In the genomic region with DNA sequence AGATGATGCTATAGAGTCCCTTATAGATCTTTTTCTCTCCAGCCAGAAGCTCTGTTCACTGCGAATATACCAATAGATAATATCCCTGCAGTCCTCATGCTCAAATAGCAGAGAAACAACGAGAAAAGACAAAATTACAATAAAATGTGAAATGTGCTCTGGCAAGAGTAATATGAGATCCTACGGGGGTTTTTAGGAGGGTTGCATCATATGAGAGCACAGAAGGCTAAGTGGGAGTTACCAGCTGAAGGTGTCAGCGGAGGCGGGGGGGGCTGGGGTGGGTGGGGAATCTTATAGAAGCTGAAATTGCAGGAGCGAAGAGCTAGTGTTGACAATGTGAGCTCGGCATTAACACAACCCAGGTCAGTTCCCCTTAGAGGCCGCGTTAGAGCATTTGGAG, we compare ENCODE assay signal across 20 cellular contexts.
DNase-seq lines count a peak whose midpoint lies in the region; ATAC-seq and TF ChIP-seq lines count a peak whose summit lies in the region.
"Had no signal": no experiment of that assay in that cellular context is flagged by ENCODE, and none has a peak within 500 bp of the region (broad histone marks: within the 10 kb centered on the region; RNA-seq: fewer than 3 reads in every experiment).

No MANE protein-coding gene starts in this region.

- H3K36me3 ChIP-seq in cardiac muscle cell (no peaks in the 10 kb centered on the region), smooth muscle cell (ENCODE audit: low read depth) (no peaks in the 10 kb centered on the region)
- H3K36me3 ChIP-seq: BE2C, SJSA1 had no signal

- H3F3A ChIP-seq in smooth muscle cell (ENCODE audit: low read depth): no peaks in the 10 kb centered on the region

- peaks cover 16% of the 10 kb centered on the region for H3K4me1 Mint-ChIP-seq in glutamatergic neuron (ENCODE audit: low read depth, unreplicated experiment)
- no peaks in the 10 kb centered on the region for H3K4me1 Mint-ChIP-seq in activated CD4-positive, alpha-beta memory T cell treated with anti-CD3 and anti-CD28 coated beads for 36 hours (ENCODE audit: low read depth)

- H3K79me2 ChIP-seq in smooth muscle cell (ENCODE audit: low read depth): no peaks in the 10 kb centered on the region

- no peaks in the 10 kb centered on the region for H3K9me3 Mint-ChIP-seq in glutamatergic neuron (ENCODE audit: unreplicated experiment)
- peaks cover 16% of the 10 kb centered on the region for H3K9me3 Mint-ChIP-seq in activated CD4-positive, alpha-beta memory T cell treated with anti-CD3 and anti-CD28 coated beads for 36 hours

- POLR2A ChIA-PET in activated CD4-positive, alpha-beta memory T cell treated with anti-CD3 and anti-CD28 coated beads for 36 hours (lab: Charles Lee): no interaction called here

- H4K20me1 ChIP-seq in smooth muscle cell (ENCODE audit: low read depth): no peaks in the 10 kb centered on the region

- H3K9me3 ChIP-seq in cardiac muscle cell (ENCODE audit: low read depth): no peaks in the 10 kb centered on the region
- H3K9me3 ChIP-seq in smooth muscle cell (replicated peaks; ENCODE audit: low read depth): no peaks in the 10 kb centered on the region
- H3K9me3 ChIP-seq: BE2C, SJSA1 had no signal

- peaks cover 10% of the 10 kb centered on the region for H3K36me3 Mint-ChIP-seq in glutamatergic neuron (ENCODE audit: unreplicated experiment)
- H3K36me3 Mint-ChIP-seq in activated CD4-positive, alpha-beta memory T cell treated with anti-CD3 and anti-CD28 coated beads for 36 hours: no peaks in the 10 kb centered on the region

- peaks cover 11% of the 10 kb centered on the region for H3K4me1 ChIP-seq in cardiac muscle cell (ENCODE audit: low read depth)
- no peaks in the 10 kb centered on the region for H3K4me1 ChIP-seq in smooth muscle cell (ENCODE audit: low read depth)
- H3K4me1 ChIP-seq: BE2C had no signal

- H3K9ac ChIP-seq in smooth muscle cell (ENCODE audit: low read depth): no peak overlapping the region

- H3K4me2 ChIP-seq in smooth muscle cell: no peak overlapping the region

- TF ChIP-seq CTCF in cardiac muscle cell (IDR thresholded peaks at IDR 0.05; ENCODE audit: low read depth, low read length) (no peak), glutamatergic neuron (IDR thresholded peaks at IDR 0.05; ENCODE audit: partially characterized antibody, unreplicated experiment) (no peak), smooth muscle cell (IDR thresholded peaks at IDR 0.05; ENCODE audit: borderline replicate concordance, insufficient read depth, poor library complexity, severe bottlenecking) (no peak)

- no peak for ATAC-seq in left ventricle myocardium superior
- ATAC-seq in GM21528 (IDR thresholded peaks at IDR 0.05; ENCODE audit: low FRiP score, unreplicated experiment): no peak
- ATAC-seq: Right ventricle myocardium inferior had no signal

- H3K27me3 ChIP-seq in cardiac muscle cell: no peaks in the 10 kb centered on the region
- H3K27me3 ChIP-seq in smooth muscle cell (ENCODE audit: low read depth): no peaks in the 10 kb centered on the region
- H3K27me3 ChIP-seq: BE2C, SJSA1 had no signal

- H3K4me3 ChIP-seq in cardiac muscle cell (no peak overlapping the region), smooth muscle cell (no peak overlapping the region)
- H3K4me3 ChIP-seq: SJSA1 had no signal

- intact Hi-C loops in left ventricle myocardium superior (cut with micrococcal nuclease): no loop called here
- intact Hi-C loops in activated CD4-positive, alpha-beta memory T cell treated with anti-CD3 and anti-CD28 coated beads for 36 hours (cut with micrococcal nuclease): no loop called here
- intact Hi-C loops in cardiac septum (cut with DNase I): no loop called here

- 47% methylated on average over 8 of the region's 9 CpGs for WGBS in smooth muscle cell (ENCODE audit: low lambda C conversion rate)

- peaks cover 2% of the 10 kb centered on the region for H3K27me3 Mint-ChIP-seq in glutamatergic neuron (ENCODE audit: unreplicated experiment)
- no peaks in the 10 kb centered on the region for H3K27me3 Mint-ChIP-seq in activated CD4-positive, alpha-beta memory T cell treated with anti-CD3 and anti-CD28 coated beads for 36 hours
- H3K27me3 Mint-ChIP-seq: IgD-negative memory B cell had no signal

- no peak overlapping the region for H3K4me3 Mint-ChIP-seq in glutamatergic neuron (ENCODE audit: unreplicated experiment)
- H3K4me3 Mint-ChIP-seq in activated CD4-positive, alpha-beta memory T cell treated with anti-CD3 and anti-CD28 coated beads for 36 hours: no peak overlapping the region
- H3K4me3 Mint-ChIP-seq: IgD-negative memory B cell had no signal

- peak; percentile 34 to 83 for DNase-seq in cardiac muscle cell (ENCODE audit: low read depth in 1 of 2, low spot score in 1 of 2)
- no peak for DNase-seq in left ventricle myocardium superior
- peak; percentile 19 for DNase-seq in NCI-H69 (lab: John Stamatoyannopoulos, UW)
- DNase-seq in glutamatergic neuron: no peak
- DNase-seq in smooth muscle cell (lab: John Stamatoyannopoulos, UW; ENCODE audit: unreplicated experiment): no peak
- DNase-seq in activated CD4-positive, alpha-beta memory T cell treated with anti-CD3 and anti-CD28 coated beads for 36 hours: no peak
- no peak for DNase-seq in cardiac septum (ENCODE audit: low spot score)
- DNase-seq: BE2C, GOT3, HCEC 1CT, MV-4-11, NCI-H1417, NCI-H1694 treated with DMSO at 0.1 percent for 48 hours, NCI-H2107, NCI-H345, NCI-H524 had no signal

- no peak overlapping the region for H2AFZ ChIP-seq in smooth muscle cell (ENCODE audit: low read depth)

- peak overlapping the region; percentile 84 for H3K27ac Mint-ChIP-seq in glutamatergic neuron (ENCODE audit: unreplicated experiment)
- H3K27ac Mint-ChIP-seq in activated CD4-positive, alpha-beta memory T cell treated with anti-CD3 and anti-CD28 coated beads for 36 hours: no peak overlapping the region
- H3K27ac Mint-ChIP-seq: IgD-negative memory B cell had no signal

- H3K27ac ChIP-seq in cardiac muscle cell: no peak overlapping the region
- no peak overlapping the region for H3K27ac ChIP-seq in smooth muscle cell (ENCODE audit: low read depth)
- H3K27ac ChIP-seq: SJSA1 had no signal

- CTCF ChIA-PET in activated CD4-positive, alpha-beta memory T cell treated with anti-CD3 and anti-CD28 coated beads for 36 hours (lab: Charles Lee): no interaction called here

Comparison
In these comparisons a context has a peak if more than half of its experiments do, and no peak if none do; other contexts are left out.
1. DNase-seq: peak in cardiac muscle cell (2 of 2) and NCI-H69 (single experiment); none in left ventricle myocardium superior (single experiment), glutamatergic neuron (single experiment), smooth muscle cell (single experiment), activated CD4-positive, alpha-beta memory T cell treated with anti-CD3 and anti-CD28 coated beads for 36 hours (single experiment) and cardiac septum (single experiment).